In the genomic region with DNA sequence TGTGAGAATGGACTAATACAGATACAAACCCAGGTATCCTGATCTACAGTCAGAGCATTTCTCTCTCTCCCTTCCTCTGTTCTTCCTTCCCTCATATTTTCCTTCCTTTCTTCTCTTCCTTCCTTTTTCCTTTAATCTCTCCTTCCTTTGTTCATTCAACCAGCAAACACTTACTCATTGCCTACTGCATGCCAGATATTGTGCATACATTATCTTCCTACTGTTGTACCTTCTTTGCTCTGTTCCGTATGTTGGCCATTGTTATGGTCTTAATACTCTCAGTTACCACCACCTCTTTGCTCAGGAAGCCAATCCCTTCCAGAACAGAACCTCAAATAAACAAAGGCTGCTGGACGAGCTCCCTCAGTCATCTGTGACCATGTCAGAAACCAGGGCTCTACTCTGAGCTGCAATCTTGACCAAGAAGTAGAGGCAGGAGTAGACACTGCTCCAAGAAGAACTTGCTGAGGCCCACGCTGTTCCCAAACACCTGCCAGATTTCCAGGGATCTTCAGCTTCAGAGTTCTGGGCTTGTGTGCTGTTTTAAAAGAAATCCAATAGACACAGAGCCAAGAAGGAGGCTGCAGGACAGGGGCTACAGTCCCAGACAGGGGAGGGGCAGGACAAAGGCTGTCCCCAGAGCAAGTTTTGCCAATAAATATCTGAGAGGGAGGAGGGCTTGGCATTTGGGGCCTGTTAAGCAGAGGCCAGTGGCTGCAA, we compare ENCODE assay signal across 27 cellular contexts.
"Had no signal": no experiment of that assay in that cellular context is flagged by ENCODE, and none has a peak within 500 bp of the region (broad histone marks: within the 10 kb centered on the region; RNA-seq: fewer than 3 reads in every experiment).

No MANE protein-coding gene starts in this region.

- ATAC-seq: activated CD4-positive, alpha-beta T cell treated with anti-CD3 and anti-CD28 coated beads for 36 hours; activated T-cell treated with anti-CD3 and anti-CD28 coated beads, Interleukin-2, amount 50 U/mL, for 4 hours; effector memory CD8-positive, alpha-beta T cell; left lobe of liver; natural killer cell; sciatic nerve; stimulated activated memory B cell treated with anti-CD40 and anti-IgM and Interleukin-4, amounts not matched to agents 10 μg/mL and 1 μg/mL and 100 μg/mL, for 72 hours; T-helper 17 cell had no signal

- DNase-seq: activated B cell treated with CpG ODN at 0.5 μM for 24 hours; activated CD4-positive, alpha-beta T cell treated with anti-CD3 and anti-CD28 coated beads for 36 hours; activated CD4-positive, alpha-beta T cell treated with anti-CD3 and anti-CD28 coated beads, Interleukin-2, amount 50 U/mL, for 48 hours; activated CD8-positive, alpha-beta memory T cell treated with anti-CD3 and anti-CD28 coated beads, Interleukin-2, amount 50 U/mL, for 48 hours; activated naive CD4-positive, alpha-beta T cell; activated T-cell treated with anti-CD3 and anti-CD28 coated beads, Interleukin-2, amount 50 U/mL, for 4 hours; colonic mucosa; effector memory CD8-positive, alpha-beta T cell; esophagus squamous epithelium; kidney; natural killer cell; ovary; small intestine; stimulated activated CD4-positive, alpha-beta T cell treated with anti-CD3 and anti-CD28 coated beads, Interleukin-2, amount 100 ng/mL, for 24 hours; stomach; SW 1271; T-helper 17 cell; upper lobe of left lung had no signal

- H3K9me3 ChIP-seq: colonic mucosa, esophagus squamous epithelium, neutrophil, ovary, upper lobe of left lung had no signal

- H3K27me3 ChIP-seq: colonic mucosa, dorsolateral prefrontal cortex, esophagus squamous epithelium, neutrophil, ovary, stomach, upper lobe of left lung had no signal

- H3K36me3 Mint-ChIP-seq: activated naive CD8-positive, alpha-beta T cell; mesothelial cell of epicardium; natural killer cell; stimulated activated memory B cell treated with anti-CD40 and anti-IgM and Interleukin-4, amounts not matched to agents 10 μg/mL and 1 μg/mL and 100 μg/mL, for 72 hours had no signal

- H3K4me3 ChIP-seq: colonic mucosa, dorsolateral prefrontal cortex, esophagus squamous epithelium, ovary, stomach, upper lobe of left lung had no signal

- H3K27ac ChIP-seq: colonic mucosa, dorsolateral prefrontal cortex, esophagus squamous epithelium, neutrophil, ovary, stomach, upper lobe of left lung had no signal

- H3K4me3 Mint-ChIP-seq: activated B cell treated with CpG ODN at 0.5 μM for 24 hours; activated CD4-positive, alpha-beta T cell treated with anti-CD3 and anti-CD28 coated beads for 36 hours; activated naive CD8-positive, alpha-beta T cell; activated T-cell treated with anti-CD3 and anti-CD28 coated beads, Interleukin-2, amount 50 U/mL, for 4 hours; central memory CD8-positive, alpha-beta T cell; effector memory CD8-positive, alpha-beta T cell; mesothelial cell of epicardium; natural killer cell; stimulated activated memory B cell treated with anti-CD40 and anti-IgM and Interleukin-4, amounts not matched to agents 10 μg/mL and 1 μg/mL and 100 μg/mL, for 72 hours; T-helper 17 cell had no signal

- H3K27me3 Mint-ChIP-seq: activated B cell treated with CpG ODN at 0.5 μM for 24 hours; activated CD4-positive, alpha-beta T cell treated with anti-CD3 and anti-CD28 coated beads for 36 hours; central memory CD8-positive, alpha-beta T cell; effector memory CD8-positive, alpha-beta T cell; stimulated activated memory B cell treated with anti-CD40 and anti-IgM and Interleukin-4, amounts not matched to agents 10 μg/mL and 1 μg/mL and 100 μg/mL, for 72 hours; T-helper 17 cell had no signal

- H3K4me1 Mint-ChIP-seq: activated B cell treated with CpG ODN at 0.5 μM for 24 hours; activated CD4-positive, alpha-beta T cell treated with anti-CD3 and anti-CD28 coated beads for 36 hours; central memory CD8-positive, alpha-beta T cell; natural killer cell; stimulated activated memory B cell treated with anti-CD40 and anti-IgM and Interleukin-4, amounts not matched to agents 10 μg/mL and 1 μg/mL and 100 μg/mL, for 72 hours; T-helper 17 cell had no signal

- H3K4me1 ChIP-seq: colonic mucosa, upper lobe of left lung had no signal

- H3K27ac Mint-ChIP-seq: activated B cell treated with CpG ODN at 0.5 μM for 24 hours; activated CD4-positive, alpha-beta T cell treated with anti-CD3 and anti-CD28 coated beads for 36 hours; activated naive CD8-positive, alpha-beta T cell; activated T-helper 2 cell treated with anti-CD3 and anti-CD28 coated beads, Interferon-gamma antibody, Interleukin-2, Interleukin-4, amounts not matched to agents 10 μg/mL and 5 μg/mL and 100 μg/mL, durations not matched to agents 14 hours and 24 hours and 36 hours; effector memory CD8-positive, alpha-beta T cell; mesothelial cell of epicardium; natural killer cell; stimulated activated memory B cell treated with anti-CD40 and anti-IgM and Interleukin-4, amounts not matched to agents 10 μg/mL and 1 μg/mL and 100 μg/mL, for 72 hours; T-helper 17 cell had no signal

- H3K36me3 ChIP-seq: colonic mucosa, esophagus squamous epithelium, neutrophil, ovary, stomach, upper lobe of left lung had no signal
